1 cellular context compared by ENCODE assay signal in genomic region chr15:45377630-45378148, GRCh38.
TF ChIP-seq lines count a peak whose summit lies in the region.

No MANE protein-coding gene starts in this region.

TF ChIP-seq in liver, 16 proteins besides CTCF, POLR2A, EP300 and RAD21 (continued from another document):
- TF ChIP-seq REST (IDR thresholded peaks at IDR 0.05) (no peak), ATF3 (IDR thresholded peaks at IDR 0.05) (no peak), FOXA1 (IDR thresholded peaks at IDR 0.05) (no peak), NR2F2 (IDR thresholded peaks at IDR 0.05) (no peak), YY1 (IDR thresholded peaks at IDR 0.05) (no peak), ZBTB33 (IDR thresholded peaks at IDR 0.05) (no peak), FOXA2 (IDR thresholded peaks at IDR 0.05) (no peak), HNF4A (conservative IDR thresholded peaks at IDR 0.05) (no peak), SP1 (IDR thresholded peaks at IDR 0.05) (no peak)
TF ChIP-seq in liver: peak in this region for 0.
